In the genomic region with DNA sequence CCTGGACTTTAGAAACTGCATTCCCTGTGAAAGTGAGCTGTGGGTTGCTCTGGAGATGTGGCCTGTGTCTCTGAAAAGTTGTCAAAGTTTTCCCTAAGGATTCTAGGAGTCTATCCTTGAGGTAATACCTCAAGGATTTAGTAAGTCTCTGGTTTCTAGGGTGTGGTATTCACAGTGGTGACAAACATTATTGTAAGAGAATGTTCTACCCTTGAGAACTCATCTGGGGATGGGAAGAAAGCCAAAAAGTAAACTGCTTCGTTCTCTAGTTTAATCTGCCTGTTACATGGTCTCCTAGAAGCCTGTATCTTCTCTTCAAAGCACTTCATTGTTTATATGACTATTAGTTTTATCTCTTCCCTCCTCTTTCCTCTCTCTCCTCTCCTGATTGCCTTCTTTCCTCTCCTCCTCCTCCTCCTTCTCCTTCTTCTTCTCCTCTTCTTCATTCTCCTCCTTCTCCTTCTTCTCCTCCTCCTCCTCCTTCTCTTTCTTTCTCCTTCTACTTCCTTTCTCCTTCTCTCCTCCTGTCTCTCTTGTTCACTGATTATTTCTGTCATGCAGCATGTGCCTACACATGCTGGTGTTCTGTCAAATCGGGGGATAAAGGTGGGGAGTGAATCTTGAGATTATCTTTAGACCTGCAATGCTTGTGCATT, we compare ENCODE assay signal across 1 cellular context.
A peak's percentile ranks its signal among the peaks of the same experiment; 100 is the strongest.
TF ChIP-seq lines count a peak whose summit lies in the region.

No MANE protein-coding gene starts in this region.

TF ChIP-seq in K562, 482 proteins besides CTCF, POLR2A, EP300 and RAD21 (continued from another document and continues in another):
- TF ChIP-seq, protein P1, sequence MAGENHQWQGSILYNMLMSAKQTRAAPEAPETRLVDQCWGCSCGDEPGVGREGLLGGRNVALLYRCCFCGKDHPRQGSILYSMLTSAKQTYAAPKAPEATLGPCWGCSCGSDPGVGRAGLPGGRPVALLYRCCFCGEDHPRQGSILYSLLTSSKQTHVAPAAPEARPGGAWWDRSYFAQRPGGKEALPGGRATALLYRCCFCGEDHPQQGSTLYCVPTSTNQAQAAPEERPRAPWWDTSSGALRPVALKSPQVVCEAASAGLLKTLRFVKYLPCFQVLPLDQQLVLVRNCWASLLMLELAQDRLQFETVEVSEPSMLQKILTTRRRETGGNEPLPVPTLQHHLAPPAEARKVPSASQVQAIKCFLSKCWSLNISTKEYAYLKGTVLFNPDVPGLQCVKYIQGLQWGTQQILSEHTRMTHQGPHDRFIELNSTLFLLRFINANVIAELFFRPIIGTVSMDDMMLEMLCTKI (IDR thresholded peaks at IDR 0.05; ENCODE audit: partially characterized antibody): no peak
- TF ChIP-seq NCOA4 (IDR thresholded peaks at IDR 0.05; ENCODE audit: partially characterized antibody) (peak; percentile 72), LEF1 (IDR thresholded peaks at IDR 0.05) (no peak), EHMT2 (IDR thresholded peaks at IDR 0.05) (peak; percentile 52; the same call in 1 of the 2 replicates), NFRKB (IDR thresholded peaks at IDR 0.05; ENCODE audit: low read depth) (no peak), CBX2 (IDR thresholded peaks at IDR 0.05; ENCODE audit: insufficient read depth, low read length, poor library complexity, severe bottlenecking) (no peak), STAT5B (CRISPR knock-in tag; IDR thresholded peaks at IDR 0.05) (no peak), ZNF184 (CRISPR knock-in tag; IDR thresholded peaks at IDR 0.05) (no peak), PPARD (CRISPR knock-in tag; IDR thresholded peaks at IDR 0.05) (no peak), KAT7 (CRISPR knock-in tag; IDR thresholded peaks at IDR 0.05; ENCODE audit: borderline replicate concordance) (no peak), MECOM (CRISPR knock-in tag; IDR thresholded peaks at IDR 0.05) (no peak), SMARCA4 (IDR thresholded peaks at IDR 0.05) (peak; percentile 77), EWSR1 (IDR thresholded peaks at IDR 0.05; ENCODE audit: borderline replicate concordance, low read depth, partially characterized antibody) (no peak), ZNF408 (CRISPR knock-in tag; IDR thresholded peaks at IDR 0.05; ENCODE audit: low read depth) (no peak), ARID1B (IDR thresholded peaks at IDR 0.05) (peak; percentile 74), ZNF146 (CRISPR knock-in tag; IDR thresholded peaks at IDR 0.05; ENCODE audit: unreplicated experiment) (no peak), SIN3B (IDR thresholded peaks at IDR 0.05; ENCODE audit: low read depth) (no peak), XRCC5 (IDR thresholded peaks at IDR 0.05; ENCODE audit: low read depth, low read length) (no peak), PHF21A (IDR thresholded peaks at IDR 0.05; ENCODE audit: borderline replicate concordance, low read depth) (no peak), L3MBTL2 (IDR thresholded peaks at IDR 0.05) (peak; percentile 26; the same call in 1 of the 2 replicates), ZNF174 (CRISPR knock-in tag; IDR thresholded peaks at IDR 0.05) (no peak), NFE2L1 (tag; IDR thresholded peaks at IDR 0.05; ENCODE audit: borderline replicate concordance, low read depth) (no peak), ZBTB7A (IDR thresholded peaks at IDR 0.05; ENCODE audit: borderline replicate concordance, control insufficient read depth, low read depth, low read length) (no peak), SMC3 (conservative IDR thresholded peaks at IDR 0.05; ENCODE audit: insufficient read depth, low read depth, low read length) (no peak), JUND (IDR thresholded peaks at IDR 0.05; ENCODE audit: borderline replicate concordance, low read depth, low read length) (no peak), JUND (tag; IDR thresholded peaks at IDR 0.05; ENCODE audit: borderline replicate concordance, low read depth, low read length) (no peak), RFX5 (IDR thresholded peaks at IDR 0.05; ENCODE audit: low read depth, low read length) (no peak), ZKSCAN1 (IDR thresholded peaks at IDR 0.05; ENCODE audit: low read depth, low read length) (no peak), SLC30A9 (CRISPR knock-in tag; IDR thresholded peaks at IDR 0.05) (no peak)
- TF ChIP-seq, protein P2, sequence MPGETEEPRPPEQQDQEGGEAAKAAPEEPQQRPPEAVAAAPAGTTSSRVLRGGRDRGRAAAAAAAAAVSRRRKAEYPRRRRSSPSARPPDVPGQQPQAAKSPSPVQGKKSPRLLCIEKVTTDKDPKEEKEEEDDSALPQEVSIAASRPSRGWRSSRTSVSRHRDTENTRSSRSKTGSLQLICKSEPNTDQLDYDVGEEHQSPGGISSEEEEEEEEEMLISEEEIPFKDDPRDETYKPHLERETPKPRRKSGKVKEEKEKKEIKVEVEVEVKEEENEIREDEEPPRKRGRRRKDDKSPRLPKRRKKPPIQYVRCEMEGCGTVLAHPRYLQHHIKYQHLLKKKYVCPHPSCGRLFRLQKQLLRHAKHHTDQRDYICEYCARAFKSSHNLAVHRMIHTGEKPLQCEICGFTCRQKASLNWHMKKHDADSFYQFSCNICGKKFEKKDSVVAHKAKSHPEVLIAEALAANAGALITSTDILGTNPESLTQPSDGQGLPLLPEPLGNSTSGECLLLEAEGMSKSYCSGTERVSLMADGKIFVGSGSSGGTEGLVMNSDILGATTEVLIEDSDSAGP (CRISPR knock-in tag; IDR thresholded peaks at IDR 0.05): no peak
- TF ChIP-seq, protein P3, sequence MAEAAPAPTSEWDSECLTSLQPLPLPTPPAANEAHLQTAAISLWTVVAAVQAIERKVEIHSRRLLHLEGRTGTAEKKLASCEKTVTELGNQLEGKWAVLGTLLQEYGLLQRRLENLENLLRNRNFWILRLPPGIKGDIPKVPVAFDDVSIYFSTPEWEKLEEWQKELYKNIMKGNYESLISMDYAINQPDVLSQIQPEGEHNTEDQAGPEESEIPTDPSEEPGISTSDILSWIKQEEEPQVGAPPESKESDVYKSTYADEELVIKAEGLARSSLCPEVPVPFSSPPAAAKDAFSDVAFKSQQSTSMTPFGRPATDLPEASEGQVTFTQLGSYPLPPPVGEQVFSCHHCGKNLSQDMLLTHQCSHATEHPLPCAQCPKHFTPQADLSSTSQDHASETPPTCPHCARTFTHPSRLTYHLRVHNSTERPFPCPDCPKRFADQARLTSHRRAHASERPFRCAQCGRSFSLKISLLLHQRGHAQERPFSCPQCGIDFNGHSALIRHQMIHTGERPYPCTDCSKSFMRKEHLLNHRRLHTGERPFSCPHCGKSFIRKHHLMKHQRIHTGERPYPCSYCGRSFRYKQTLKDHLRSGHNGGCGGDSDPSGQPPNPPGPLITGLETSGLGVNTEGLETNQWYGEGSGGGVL (CRISPR knock-in tag; IDR thresholded peaks at IDR 0.05): no peak
- TF ChIP-seq, protein P4, sequence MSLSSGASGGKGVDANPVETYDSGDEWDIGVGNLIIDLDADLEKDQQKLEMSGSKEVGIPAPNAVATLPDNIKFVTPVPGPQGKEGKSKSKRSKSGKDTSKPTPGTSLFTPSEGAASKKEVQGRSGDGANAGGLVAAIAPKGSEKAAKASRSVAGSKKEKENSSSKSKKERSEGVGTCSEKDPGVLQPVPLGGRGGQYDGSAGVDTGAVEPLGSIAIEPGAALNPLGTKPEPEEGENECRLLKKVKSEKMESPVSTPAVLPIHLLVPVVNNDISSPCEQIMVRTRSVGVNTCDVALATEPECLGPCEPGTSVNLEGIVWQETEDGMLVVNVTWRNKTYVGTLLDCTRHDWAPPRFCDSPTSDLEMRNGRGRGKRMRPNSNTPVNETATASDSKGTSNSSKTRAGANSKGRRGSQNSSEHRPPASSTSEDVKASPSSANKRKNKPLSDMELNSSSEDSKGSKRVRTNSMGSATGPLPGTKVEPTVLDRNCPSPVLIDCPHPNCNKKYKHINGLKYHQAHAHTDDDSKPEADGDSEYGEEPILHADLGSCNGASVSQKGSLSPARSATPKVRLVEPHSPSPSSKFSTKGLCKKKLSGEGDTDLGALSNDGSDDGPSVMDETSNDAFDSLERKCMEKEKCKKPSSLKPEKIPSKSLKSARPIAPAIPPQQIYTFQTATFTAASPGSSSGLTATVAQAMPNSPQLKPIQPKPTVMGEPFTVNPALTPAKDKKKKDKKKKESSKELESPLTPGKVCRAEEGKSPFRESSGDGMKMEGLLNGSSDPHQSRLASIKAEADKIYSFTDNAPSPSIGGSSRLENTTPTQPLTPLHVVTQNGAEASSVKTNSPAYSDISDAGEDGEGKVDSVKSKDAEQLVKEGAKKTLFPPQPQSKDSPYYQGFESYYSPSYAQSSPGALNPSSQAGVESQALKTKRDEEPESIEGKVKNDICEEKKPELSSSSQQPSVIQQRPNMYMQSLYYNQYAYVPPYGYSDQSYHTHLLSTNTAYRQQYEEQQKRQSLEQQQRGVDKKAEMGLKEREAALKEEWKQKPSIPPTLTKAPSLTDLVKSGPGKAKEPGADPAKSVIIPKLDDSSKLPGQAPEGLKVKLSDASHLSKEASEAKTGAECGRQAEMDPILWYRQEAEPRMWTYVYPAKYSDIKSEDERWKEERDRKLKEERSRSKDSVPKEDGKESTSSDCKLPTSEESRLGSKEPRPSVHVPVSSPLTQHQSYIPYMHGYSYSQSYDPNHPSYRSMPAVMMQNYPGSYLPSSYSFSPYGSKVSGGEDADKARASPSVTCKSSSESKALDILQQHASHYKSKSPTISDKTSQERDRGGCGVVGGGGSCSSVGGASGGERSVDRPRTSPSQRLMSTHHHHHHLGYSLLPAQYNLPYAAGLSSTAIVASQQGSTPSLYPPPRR (CRISPR knock-in tag; IDR thresholded peaks at IDR 0.05; ENCODE audit: borderline replicate concordance): no peak
- TF ChIP-seq, protein P5, sequence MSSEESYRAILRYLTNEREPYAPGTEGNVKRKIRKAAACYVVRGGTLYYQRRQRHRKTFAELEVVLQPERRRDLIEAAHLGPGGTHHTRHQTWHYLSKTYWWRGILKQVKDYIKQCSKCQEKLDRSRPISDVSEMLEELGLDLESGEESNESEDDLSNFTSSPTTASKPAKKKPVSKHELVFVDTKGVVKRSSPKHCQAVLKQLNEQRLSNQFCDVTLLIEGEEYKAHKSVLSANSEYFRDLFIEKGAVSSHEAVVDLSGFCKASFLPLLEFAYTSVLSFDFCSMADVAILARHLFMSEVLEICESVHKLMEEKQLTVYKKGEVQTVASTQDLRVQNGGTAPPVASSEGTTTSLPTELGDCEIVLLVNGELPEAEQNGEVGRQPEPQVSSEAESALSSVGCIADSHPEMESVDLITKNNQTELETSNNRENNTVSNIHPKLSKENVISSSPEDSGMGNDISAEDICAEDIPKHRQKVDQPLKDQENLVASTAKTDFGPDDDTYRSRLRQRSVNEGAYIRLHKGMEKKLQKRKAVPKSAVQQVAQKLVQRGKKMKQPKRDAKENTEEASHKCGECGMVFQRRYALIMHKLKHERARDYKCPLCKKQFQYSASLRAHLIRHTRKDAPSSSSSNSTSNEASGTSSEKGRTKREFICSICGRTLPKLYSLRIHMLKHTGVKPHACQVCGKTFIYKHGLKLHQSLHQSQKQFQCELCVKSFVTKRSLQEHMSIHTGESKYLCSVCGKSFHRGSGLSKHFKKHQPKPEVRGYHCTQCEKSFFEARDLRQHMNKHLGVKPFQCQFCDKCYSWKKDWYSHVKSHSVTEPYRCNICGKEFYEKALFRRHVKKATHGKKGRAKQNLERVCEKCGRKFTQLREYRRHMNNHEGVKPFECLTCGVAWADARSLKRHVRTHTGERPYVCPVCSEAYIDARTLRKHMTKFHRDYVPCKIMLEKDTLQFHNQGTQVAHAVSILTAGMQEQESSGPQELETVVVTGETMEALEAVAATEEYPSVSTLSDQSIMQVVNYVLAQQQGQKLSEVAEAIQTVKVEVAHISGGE (CRISPR knock-in tag; IDR thresholded peaks at IDR 0.05): no peak
- TF ChIP-seq, protein P6, sequence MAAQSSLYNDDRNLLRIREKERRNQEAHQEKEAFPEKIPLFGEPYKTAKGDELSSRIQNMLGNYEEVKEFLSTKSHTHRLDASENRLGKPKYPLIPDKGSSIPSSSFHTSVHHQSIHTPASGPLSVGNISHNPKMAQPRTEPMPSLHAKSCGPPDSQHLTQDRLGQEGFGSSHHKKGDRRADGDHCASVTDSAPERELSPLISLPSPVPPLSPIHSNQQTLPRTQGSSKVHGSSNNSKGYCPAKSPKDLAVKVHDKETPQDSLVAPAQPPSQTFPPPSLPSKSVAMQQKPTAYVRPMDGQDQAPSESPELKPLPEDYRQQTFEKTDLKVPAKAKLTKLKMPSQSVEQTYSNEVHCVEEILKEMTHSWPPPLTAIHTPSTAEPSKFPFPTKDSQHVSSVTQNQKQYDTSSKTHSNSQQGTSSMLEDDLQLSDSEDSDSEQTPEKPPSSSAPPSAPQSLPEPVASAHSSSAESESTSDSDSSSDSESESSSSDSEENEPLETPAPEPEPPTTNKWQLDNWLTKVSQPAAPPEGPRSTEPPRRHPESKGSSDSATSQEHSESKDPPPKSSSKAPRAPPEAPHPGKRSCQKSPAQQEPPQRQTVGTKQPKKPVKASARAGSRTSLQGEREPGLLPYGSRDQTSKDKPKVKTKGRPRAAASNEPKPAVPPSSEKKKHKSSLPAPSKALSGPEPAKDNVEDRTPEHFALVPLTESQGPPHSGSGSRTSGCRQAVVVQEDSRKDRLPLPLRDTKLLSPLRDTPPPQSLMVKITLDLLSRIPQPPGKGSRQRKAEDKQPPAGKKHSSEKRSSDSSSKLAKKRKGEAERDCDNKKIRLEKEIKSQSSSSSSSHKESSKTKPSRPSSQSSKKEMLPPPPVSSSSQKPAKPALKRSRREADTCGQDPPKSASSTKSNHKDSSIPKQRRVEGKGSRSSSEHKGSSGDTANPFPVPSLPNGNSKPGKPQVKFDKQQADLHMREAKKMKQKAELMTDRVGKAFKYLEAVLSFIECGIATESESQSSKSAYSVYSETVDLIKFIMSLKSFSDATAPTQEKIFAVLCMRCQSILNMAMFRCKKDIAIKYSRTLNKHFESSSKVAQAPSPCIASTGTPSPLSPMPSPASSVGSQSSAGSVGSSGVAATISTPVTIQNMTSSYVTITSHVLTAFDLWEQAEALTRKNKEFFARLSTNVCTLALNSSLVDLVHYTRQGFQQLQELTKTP (IDR thresholded peaks at IDR 0.05; ENCODE audit: low read depth in 1 of 2, partially characterized antibody in 2 of 2): no peak
